Comparison of ENCODE assay signal across 26 cellular contexts in the genomic region with DNA sequence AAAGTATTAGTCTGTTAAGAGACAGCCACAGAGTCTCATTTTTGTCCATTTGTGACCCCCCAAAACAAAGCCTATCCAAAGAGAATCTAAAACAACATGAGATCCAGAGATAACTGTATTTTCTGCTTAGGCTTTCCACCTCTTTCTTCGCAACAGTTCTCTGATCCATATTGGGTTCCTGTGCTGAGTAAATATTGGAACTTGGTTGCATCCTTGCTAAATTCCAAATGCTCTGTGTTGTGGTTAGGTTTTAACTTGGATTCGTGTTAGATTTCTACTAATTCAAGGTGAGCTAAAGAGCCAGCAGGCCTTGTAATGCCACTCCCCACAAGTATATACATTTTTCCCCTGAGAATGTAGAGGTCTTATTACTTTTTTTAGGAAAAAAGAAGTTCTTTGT. TPM values are rescaled to one million over a fixed set of nuclear protein-coding genes. Genes with fewer than 3 reads are reported as not detected.
"Had no signal": no experiment of that assay in that cellular context is flagged by ENCODE, and none has a peak within 500 bp of the region (broad histone marks: within the 10 kb centered on the region; RNA-seq: fewer than 3 reads in every experiment).

No MANE protein-coding gene starts in this region.

- H3K27ac ChIP-seq: stomach, suprapubic skin, testis, thoracic aorta, thyroid gland, tibial artery, tibial nerve, transverse colon, upper lobe of left lung, uterus had no signal

- H3K9me3 ChIP-seq: stomach, suprapubic skin, testis, thoracic aorta, thyroid gland, tibial artery, tibial nerve, transverse colon, upper lobe of left lung, uterus had no signal

- H3K36me3 ChIP-seq: stomach, suprapubic skin, thoracic aorta, thyroid gland, tibial artery, tibial nerve, transverse colon, upper lobe of left lung, uterus had no signal

- FAIRE-seq: urothelium cell line had no signal

- DNase-seq: stimulated activated CD4-positive, alpha-beta T cell treated with anti-CD3 and anti-CD28 coated beads, Interleukin-2, amount 100 ng/mL, for 24 hours; stimulated activated CD4-positive, alpha-beta T cell treated with anti-CD3 and anti-CD28 coated beads, Interleukin-2, amount 100 ng/mL, for 48 hours; stimulated activated CD4-positive, alpha-beta T cell treated with anti-CD3 and anti-CD28 coated beads, Interleukin-4, amount 100 ng/mL, for 1 hour; stimulated activated CD4-positive, alpha-beta T cell treated with anti-CD3 and anti-CD28 coated beads, Interleukin-4, amount 100 ng/mL, for 24 hours; stimulated activated CD4-positive, alpha-beta T cell treated with anti-CD3 and anti-CD28 coated beads, Interleukin-4, amount 100 ng/mL, for 4 hours; stimulated activated CD8-positive, alpha-beta memory T cell treated with anti-CD3 and anti-CD28 coated beads, Interleukin-4, amount 100 ng/mL, for 48 hours; stimulated activated naive B cell treated with anti-CD40 and anti-IgM and Interleukin-4, amounts not matched to agents 10 μg/mL and 1 μg/mL and 100 μg/mL, for 72 hours; stimulated activated naive CD4-positive, alpha-beta T cell; stimulated activated naive CD4-positive, alpha-beta T cell treated with Interleukin-2 at 50 U/mL for 16 hours; stimulated activated naive CD8-positive, alpha-beta T cell treated with anti-CD3 and anti-CD28 coated beads, Interleukin-15, amount 100 ng/mL, for 72 hours; stimulated activated naive CD8-positive, alpha-beta T cell treated with anti-CD3 and anti-CD28 coated beads, Interleukin-15, Interleukin-2, amounts not matched to agents 100 U/mL and 50 U/mL, for 24 hours; stomach; substantia nigra; testis; thyroid gland; tibial artery; transverse colon; trophoblast cell; upper lobe of left lung; uterus had no signal

- H3K4me1 ChIP-seq: stomach, suprapubic skin, testis, thyroid gland, tibial artery, tibial nerve, transverse colon, upper lobe of left lung, uterus had no signal

- H3K27me3 ChIP-seq: stomach, suprapubic skin, testis, thyroid gland, tibial artery, tibial nerve, transverse colon, upper lobe of left lung, uterus had no signal

- ATAC-seq: stimulated activated effector memory CD8-positive, alpha-beta T cell treated with anti-CD3 and anti-CD28 coated beads, Interleukin-12 subunit alpha, Interleukin-12 subunit beta, amount 100 ng/mL, for 72 hours; stimulated activated memory B cell treated with anti-CD40 and anti-IgM and Interleukin-4, amounts not matched to agents 10 μg/mL and 1 μg/mL and 100 μg/mL, for 72 hours; stimulated activated naive B cell treated with anti-CD40 and anti-IgM and Interleukin-4, amounts not matched to agents 10 μg/mL and 1 μg/mL and 100 μg/mL, for 72 hours; stimulated activated naive CD8-positive, alpha-beta T cell treated with anti-CD3 and anti-CD28 coated beads, Interleukin-15, amount 100 ng/mL, for 72 hours; stimulated activated naive CD8-positive, alpha-beta T cell treated with anti-CD3 and anti-CD28 coated beads, Interleukin-15, Interleukin-2, amounts not matched to agents 100 U/mL and 50 U/mL, for 24 hours had no signal

- H3K4me3 ChIP-seq: stomach, suprapubic skin, testis, thoracic aorta, thyroid gland, tibial artery, tibial nerve, transverse colon, upper lobe of left lung, uterus had no signal

RNA-seq across cellular contexts. Expression of gene FMO1, which starts 29.2 kb away (rescaled TPM):
- total RNA-seq: thoracic aorta, transverse colon had no signal
